ENCODE assay signal across 9 cellular contexts in genomic region chr1:6424619-6425593, GRCh38. TPM values are rescaled to one million over a fixed set of nuclear protein-coding genes. Genes with fewer than 3 reads are reported as not detected.
DNase-seq lines count a peak whose midpoint lies in the region; ATAC-seq and TF ChIP-seq lines count a peak whose summit lies in the region.
"Had no signal": no experiment of that assay in that cellular context is flagged by ENCODE, and none has a peak within 500 bp of the region (broad histone marks: within the 10 kb centered on the region; RNA-seq: fewer than 3 reads in every experiment).

TSS of gene ESPN (plus strand) at chr1:6424776. CDS start at chr1:6424956, 180 bp downstream.

- peaks cover 6% of the 10 kb centered on the region for H3K4me1 Mint-ChIP-seq in endodermal cell
- no peaks in the 10 kb centered on the region for H3K4me1 Mint-ChIP-seq in progenitor cell of endocrine pancreas (ENCODE audit: low read depth)

- H3K36me3 ChIP-seq in endodermal cell (ENCODE audit: control insufficient read depth, insufficient read depth, low read length) = no peaks in the 10 kb centered on the region

- no peaks in the 10 kb centered on the region for H3K9me3 Mint-ChIP-seq in endodermal cell
- no peaks in the 10 kb centered on the region for H3K9me3 Mint-ChIP-seq in progenitor cell of endocrine pancreas (ENCODE audit: low read depth)

- H3K27ac Mint-ChIP-seq in endodermal cell (no peak within 1 kb of the TSS), progenitor cell of endocrine pancreas (no peak within 1 kb of the TSS)

- H3K4me3 Mint-ChIP-seq in endodermal cell (peak within 1 kb of the TSS; percentile 20), progenitor cell of endocrine pancreas (ENCODE audit: low read depth) (no peak within 1 kb of the TSS)

- no peaks in the 10 kb centered on the region for H3K9me3 ChIP-seq in endodermal cell (ENCODE audit: control insufficient read depth, low read length)

- H3K4me1 ChIP-seq in endodermal cell (ENCODE audit: control insufficient read depth, insufficient read depth, low read length) = peaks cover 4% of the 10 kb centered on the region

- no peak within 1 kb of the TSS for H3K4me3 ChIP-seq in endodermal cell (ENCODE audit: low read length)

- H3K27me3 ChIP-seq in endodermal cell (ENCODE audit: control insufficient read depth, insufficient read depth, low read length, poor library complexity, severe bottlenecking) = peaks cover 85% of the 10 kb centered on the region

- DNase-seq in GM03348 (ENCODE audit: low spot score) (peak; percentile 59), NCI-H69 (lab: John Stamatoyannopoulos, UW) (peak; percentile 32), endodermal cell (peak; percentile 66), progenitor cell of endocrine pancreas (ENCODE audit: low spot score, unreplicated experiment) (no peak), pons (ENCODE audit: low spot score) (no peak), medulla oblongata (ENCODE audit: extremely low spot score) (no peak)
- DNase-seq: MV-4-11 had no signal

- peaks cover 82% of the 10 kb centered on the region for H3K27me3 Mint-ChIP-seq in endodermal cell (ENCODE audit: insufficient read depth)
- H3K27me3 Mint-ChIP-seq in progenitor cell of endocrine pancreas = peaks cover 71% of the 10 kb centered on the region

- H3K9ac ChIP-seq in endodermal cell (ENCODE audit: extremely low read depth, low read length, poor library complexity, severe bottlenecking) = no peak within 1 kb of the TSS

- no peak within 1 kb of the TSS for H3K27ac ChIP-seq in endodermal cell (ENCODE audit: low read depth, low read length)

- WGBS in endodermal cell (ENCODE audit: insufficient coverage in 1 of 2, insufficient read length in 1 of 2), 2 experiments = 13 to 15% methylated on average over 29 to 99 of the region's 99 CpGs

- TF ChIP-seq CTCF in endodermal cell (conservative IDR thresholded peaks at IDR 0.05) = no peak
- no peak for TF ChIP-seq CTCF in progenitor cell of endocrine pancreas (IDR thresholded peaks at IDR 0.05; ENCODE audit: unreplicated experiment)

- H3K36me3 Mint-ChIP-seq in endodermal cell (ENCODE audit: low read depth) (no peaks in the 10 kb centered on the region), progenitor cell of endocrine pancreas (ENCODE audit: insufficient read depth) (no peaks in the 10 kb centered on the region)

- ATAC-seq in HG02798 (IDR thresholded peaks at IDR 0.05; ENCODE audit: poor library complexity, unreplicated experiment) (no peak), GM21529 (IDR thresholded peaks at IDR 0.05; ENCODE audit: unreplicated experiment) (no peak)

RNA-seq across cellular contexts. Expression of gene ESPN, which starts in this region (rescaled TPM):
- total RNA-seq in endodermal cell (10 to 100 TPM in 1 of 2 donors, 1 to 10 TPM in 1; 4.1 to 10.5 TPM), progenitor cell of endocrine pancreas (49.5 and 54.0 TPM in 2 replicates)
- polyA plus RNA-seq in endodermal cell (2013, experiment 1 of 2) = 4.7 TPM
- 3.0 TPM for polyA plus RNA-seq in endodermal cell (2013, experiment 2 of 2)

Comparison
In these comparisons a context has a peak if more than half of its experiments do, and no peak if none do; other contexts are left out.
1. DNase-seq: peak in GM03348 (single experiment), NCI-H69 (single experiment) and endodermal cell (single experiment); none in progenitor cell of endocrine pancreas (single experiment), pons (single experiment) and medulla oblongata (single experiment).